In genomic region chr3:184600685-184601377, GRCh38 we compare ENCODE assay signal across 1 cellular context.
TF ChIP-seq lines count a peak whose summit lies in the region.

No MANE protein-coding gene starts in this region.

TF ChIP-seq in GM23338, 12 proteins besides CTCF, POLR2A, EP300 and RAD21 (continued from another document):
- no peak for TF ChIP-seq ZNF462 (CRISPR knock-in tag; IDR thresholded peaks at IDR 0.05)
